In the genomic region with DNA sequence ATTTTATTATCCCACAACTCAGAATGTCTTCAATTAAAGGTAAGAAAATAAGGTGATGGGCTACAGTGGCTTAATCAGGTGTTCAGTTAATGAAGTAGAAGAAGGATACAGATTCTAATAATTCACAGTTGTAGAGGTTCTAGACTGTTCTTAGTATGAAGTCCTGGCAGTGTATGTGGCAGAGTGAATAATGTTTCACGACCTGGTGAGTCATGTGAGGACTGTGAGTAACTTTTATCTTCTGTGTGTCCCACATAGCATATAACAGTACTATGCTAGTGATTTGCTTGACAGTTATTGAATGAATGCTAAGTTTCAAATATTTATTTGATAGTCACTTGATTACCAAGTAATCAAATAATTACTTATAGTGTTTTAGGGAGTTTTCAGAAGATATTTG, we compare ENCODE assay signal across 14 cellular contexts. TPM values are rescaled to one million over a fixed set of nuclear protein-coding genes. Genes with fewer than 3 reads are reported as not detected.
DNase-seq lines count a peak whose midpoint lies in the region; TF ChIP-seq lines count a peak whose summit lies in the region.
"Had no signal": no experiment of that assay in that cellular context is flagged by ENCODE, and none has a peak within 500 bp of the region (broad histone marks: within the 10 kb centered on the region; RNA-seq: fewer than 3 reads in every experiment).

No MANE protein-coding gene starts in this region.

- no peaks in the 10 kb centered on the region for H4K20me1 ChIP-seq in osteoblast (ENCODE audit: insufficient read depth, low read length)

- CTCF ChIA-PET in activated CD4-positive, alpha-beta memory T cell treated with anti-CD3 and anti-CD28 coated beads for 36 hours (lab: Charles Lee) = interaction anchor here (0.6 kb wide), 1 partner anchor 161 kb away, joined by 3 read pairs; no protein-coding TSS in a partner anchor
- CTCF ChIA-PET in activated CD4-positive, alpha-beta memory T cell treated with anti-CD3 and anti-CD28 coated beads, Interleukin-2, amount 10 ng/mL, durations not matched to agents 7 days and 5 days (lab: Charles Lee) = interaction anchor here (1.3 kb wide), 1 partner anchor 90 kb away, joined by 3 read pairs; no protein-coding TSS in a partner anchor

- H3K4me1 ChIP-seq in osteoblast (ENCODE audit: insufficient read depth, low read length) = peaks cover 13% of the 10 kb centered on the region
- no peaks in the 10 kb centered on the region for H3K4me1 ChIP-seq in testis
- H3K4me1 ChIP-seq in prostate gland (replicated peaks) = no peaks in the 10 kb centered on the region
- H3K4me1 ChIP-seq: transverse colon had no signal

- H3K9me3 Mint-ChIP-seq in activated CD4-positive, alpha-beta memory T cell treated with anti-CD3 and anti-CD28 coated beads for 36 hours = no peaks in the 10 kb centered on the region
- H3K9me3 Mint-ChIP-seq in activated CD4-positive, alpha-beta memory T cell treated with anti-CD3 and anti-CD28 coated beads, Interleukin-2, amount 10 ng/mL, durations not matched to agents 7 days and 5 days = no peaks in the 10 kb centered on the region
- no peaks in the 10 kb centered on the region for H3K9me3 Mint-ChIP-seq in chondrocyte (ENCODE audit: low read depth)
- H3K9me3 Mint-ChIP-seq: effector memory CD8-positive, alpha-beta T cell; GM23338; immature natural killer cell had no signal

- H3K27me3 Mint-ChIP-seq in activated CD4-positive, alpha-beta memory T cell treated with anti-CD3 and anti-CD28 coated beads for 36 hours = no peaks in the 10 kb centered on the region
- H3K27me3 Mint-ChIP-seq in activated CD4-positive, alpha-beta memory T cell treated with anti-CD3 and anti-CD28 coated beads, Interleukin-2, amount 10 ng/mL, durations not matched to agents 7 days and 5 days = no peaks in the 10 kb centered on the region
- H3K27me3 Mint-ChIP-seq in chondrocyte (ENCODE audit: low read depth) = no peaks in the 10 kb centered on the region
- H3K27me3 Mint-ChIP-seq: effector memory CD8-positive, alpha-beta T cell had no signal

- H3K79me2 ChIP-seq in osteoblast (ENCODE audit: insufficient read depth, low read length) = peaks cover 10% of the 10 kb centered on the region

- peaks cover 8% of the 10 kb centered on the region for H3K36me3 Mint-ChIP-seq in activated CD4-positive, alpha-beta memory T cell treated with anti-CD3 and anti-CD28 coated beads for 36 hours
- peaks cover 39% of the 10 kb centered on the region for H3K36me3 Mint-ChIP-seq in activated CD4-positive, alpha-beta memory T cell treated with anti-CD3 and anti-CD28 coated beads, Interleukin-2, amount 10 ng/mL, durations not matched to agents 7 days and 5 days (ENCODE audit: low read depth)
- peaks cover 7% of the 10 kb centered on the region for H3K36me3 Mint-ChIP-seq in chondrocyte (ENCODE audit: low read depth)

- H3K27me3 ChIP-seq in osteoblast (ENCODE audit: insufficient read depth, low read length) (no peaks in the 10 kb centered on the region), testis (no peaks in the 10 kb centered on the region), prostate gland (replicated peaks; ENCODE audit: insufficient read depth) (no peaks in the 10 kb centered on the region)
- H3K27me3 ChIP-seq: transverse colon had no signal

- H3K9me3 ChIP-seq in osteoblast (ENCODE audit: low read depth, low read length) = no peaks in the 10 kb centered on the region
- no peaks in the 10 kb centered on the region for H3K9me3 ChIP-seq in testis
- no peaks in the 10 kb centered on the region for H3K9me3 ChIP-seq in prostate gland
- H3K9me3 ChIP-seq: transverse colon had no signal

- H3K4me3 ChIP-seq in osteoblast (ENCODE audit: insufficient read depth, low read length) = no peak overlapping the region
- no peak overlapping the region for H3K4me3 ChIP-seq in testis
- no peak overlapping the region for H3K4me3 ChIP-seq in prostate gland
- H3K4me3 ChIP-seq: GM23338, transverse colon had no signal

- no peak overlapping the region for H2AFZ ChIP-seq in osteoblast (ENCODE audit: low read length)
- H2AFZ ChIP-seq: GM23338 had no signal

- peak; percentile 29 for DNase-seq in activated CD4-positive, alpha-beta memory T cell treated with anti-CD3 and anti-CD28 coated beads for 36 hours
- no peak for DNase-seq in activated CD4-positive, alpha-beta memory T cell treated with anti-CD3 and anti-CD28 coated beads, Interleukin-2, amount 10 ng/mL, durations not matched to agents 7 days and 5 days
- DNase-seq in NCI-H226 = peak; percentile 54
- DNase-seq in chondrocyte (ENCODE audit: low spot score) = no peak
- peak; percentile 80 for DNase-seq in osteoblast (ENCODE audit: insufficient read length, low spot score, missing footprints)
- DNase-seq in testis = no peak
- no peak for DNase-seq in cardiac septum (ENCODE audit: low spot score)
- no peak for DNase-seq in prostate gland (ENCODE audit: low spot score)
- DNase-seq: effector memory CD8-positive, alpha-beta T cell; immature natural killer cell; NCI-H1048; NCI-H69; transverse colon had no signal

- intact Hi-C loops in activated CD4-positive, alpha-beta memory T cell treated with anti-CD3 and anti-CD28 coated beads for 36 hours (cut with micrococcal nuclease) = no loop called here
- intact Hi-C loops in testis (cut with DNase I; ENCODE audit: low total_unique reads) (no loop called here), cardiac septum (cut with DNase I) (no loop called here), prostate gland (cut with DNase I) (no loop called here)

- WGBS in testis, 2 donors = 29 to 58% methylated on average over 1 of the region's 1 CpG
- 16% methylated on average over 1 of the region's 1 CpG for WGBS in prostate gland

- H3K27ac ChIP-seq in osteoblast (ENCODE audit: low read depth, low read length) = peak overlapping the region; percentile 46
- no peak overlapping the region for H3K27ac ChIP-seq in testis
- no peak overlapping the region for H3K27ac ChIP-seq in prostate gland
- H3K27ac ChIP-seq: transverse colon had no signal

- peaks cover 33% of the 10 kb centered on the region for H3K36me3 ChIP-seq in osteoblast (ENCODE audit: insufficient read depth, low read length)
- no peaks in the 10 kb centered on the region for H3K36me3 ChIP-seq in testis (ENCODE audit: low read depth, missing control alignments)
- no peaks in the 10 kb centered on the region for H3K36me3 ChIP-seq in prostate gland

- no peak overlapping the region for H3K4me3 Mint-ChIP-seq in activated CD4-positive, alpha-beta memory T cell treated with anti-CD3 and anti-CD28 coated beads for 36 hours
- H3K4me3 Mint-ChIP-seq in activated CD4-positive, alpha-beta memory T cell treated with anti-CD3 and anti-CD28 coated beads, Interleukin-2, amount 10 ng/mL, durations not matched to agents 7 days and 5 days = no peak overlapping the region
- H3K4me3 Mint-ChIP-seq in chondrocyte (ENCODE audit: unreplicated experiment) = no peak overlapping the region
- H3K4me3 Mint-ChIP-seq: effector memory CD8-positive, alpha-beta T cell; GM23338; immature natural killer cell had no signal

- peak overlapping the region; percentile 28 for H3K27ac Mint-ChIP-seq in activated CD4-positive, alpha-beta memory T cell treated with anti-CD3 and anti-CD28 coated beads for 36 hours
- no peak overlapping the region for H3K27ac Mint-ChIP-seq in activated CD4-positive, alpha-beta memory T cell treated with anti-CD3 and anti-CD28 coated beads, Interleukin-2, amount 10 ng/mL, durations not matched to agents 7 days and 5 days
- H3K27ac Mint-ChIP-seq in chondrocyte (ENCODE audit: unreplicated experiment) = peak overlapping the region; percentile 30
- H3K27ac Mint-ChIP-seq: GM23338 had no signal

- POLR2A ChIA-PET in activated CD4-positive, alpha-beta memory T cell treated with anti-CD3 and anti-CD28 coated beads for 36 hours (lab: Charles Lee) = interaction anchor here (1.6 kb wide), 1 partner anchor 32 kb away, joined by 5 read pairs; a partner anchor contains a TSS
- POLR2A ChIA-PET in activated CD4-positive, alpha-beta memory T cell treated with anti-CD3 and anti-CD28 coated beads, Interleukin-2, amount 10 ng/mL, durations not matched to agents 7 days and 5 days (lab: Charles Lee) = no interaction called here

- TF ChIP-seq POLR2A in testis (IDR thresholded peaks at IDR 0.05) = no peak
- no peak for TF ChIP-seq POLR2A in prostate gland (IDR thresholded peaks at IDR 0.05)

- H3K4me2 ChIP-seq in osteoblast (ENCODE audit: insufficient read depth, low read length) = no peak overlapping the region
- H3K4me2 ChIP-seq: GM23338 had no signal

- H3K4me1 Mint-ChIP-seq in activated CD4-positive, alpha-beta memory T cell treated with anti-CD3 and anti-CD28 coated beads for 36 hours (ENCODE audit: low read depth) = peaks cover 15% of the 10 kb centered on the region
- H3K4me1 Mint-ChIP-seq in activated CD4-positive, alpha-beta memory T cell treated with anti-CD3 and anti-CD28 coated beads, Interleukin-2, amount 10 ng/mL, durations not matched to agents 7 days and 5 days = peaks cover 14% of the 10 kb centered on the region
- peaks cover 9% of the 10 kb centered on the region for H3K4me1 Mint-ChIP-seq in chondrocyte (ENCODE audit: low read depth)
- H3K4me1 Mint-ChIP-seq: GM23338 had no signal

- TF ChIP-seq CTCF in chondrocyte (IDR thresholded peaks at IDR 0.05) = no peak
- TF ChIP-seq CTCF in osteoblast (IDR thresholded peaks at IDR 0.05; ENCODE audit: extremely low read depth, low read depth, low read length) = no peak
- TF ChIP-seq CTCF in testis (IDR thresholded peaks at IDR 0.05) = no peak
- no peak for TF ChIP-seq CTCF in prostate gland (IDR thresholded peaks at IDR 0.05)

RNA-seq across cellular contexts. Expression of a gene that starts 20.0 kb away (rescaled TPM):
- under 1 TPM; 0.19 to 0.48 TPM for total RNA-seq in activated CD4-positive, alpha-beta memory T cell treated with anti-CD3 and anti-CD28 coated beads for 36 hours
- total RNA-seq in activated CD4-positive, alpha-beta memory T cell treated with anti-CD3 and anti-CD28 coated beads, Interleukin-2, amount 10 ng/mL, durations not matched to agents 7 days and 5 days = under 1 TPM; 0.35 to 0.55 TPM
- 16.5 to 23.9 TPM (median 17.0 TPM) in 3 replicates for total RNA-seq in chondrocyte
- 76.0 and 90.2 TPM in 2 replicates for total RNA-seq in osteoblast
- total RNA-seq in testis = 1 to 10 TPM; 5.8 to 8.2 TPM
- polyA plus RNA-seq in testis (ENCODE audit: insufficient read depth, low read depth, low replicate concordance) = 17.4 TPM
- 2.3 TPM for total RNA-seq in cardiac septum
- total RNA-seq in prostate gland = 1 to 10 TPM; 1.7 to 9.0 TPM

RNA-seq across cellular contexts. Expression of a gene that starts 31.6 kb away (rescaled TPM):
- 10 to 100 TPM; 59.1 to 60.2 TPM for total RNA-seq in activated CD4-positive, alpha-beta memory T cell treated with anti-CD3 and anti-CD28 coated beads for 36 hours
- total RNA-seq in activated CD4-positive, alpha-beta memory T cell treated with anti-CD3 and anti-CD28 coated beads, Interleukin-2, amount 10 ng/mL, durations not matched to agents 7 days and 5 days = 10 to 100 TPM; 63.4 to 68.1 TPM
- total RNA-seq in chondrocyte = 17.4 to 21.3 TPM (median 19.0 TPM) in 3 replicates
- total RNA-seq in osteoblast = 30.6 and 38.0 TPM in 2 replicates
- 10 to 100 TPM; 72.8 to 80.2 TPM for total RNA-seq in testis
- polyA plus RNA-seq in testis (ENCODE audit: insufficient read depth, low read depth, low replicate concordance) = 22.2 TPM
- 22.7 TPM for total RNA-seq in cardiac septum
- 10 to 100 TPM; 18.7 to 42.6 TPM for total RNA-seq in prostate gland

RNA-seq across cellular contexts. Expression of a gene that starts 36.7 kb away (rescaled TPM):
- total RNA-seq in activated CD4-positive, alpha-beta memory T cell treated with anti-CD3 and anti-CD28 coated beads for 36 hours = 100 to 1,000 TPM; 151 to 153 TPM
- 100 to 1,000 TPM; 127 to 128 TPM for total RNA-seq in activated CD4-positive, alpha-beta memory T cell treated with anti-CD3 and anti-CD28 coated beads, Interleukin-2, amount 10 ng/mL, durations not matched to agents 7 days and 5 days
- total RNA-seq in chondrocyte (97.1 to 112 TPM (median 104 TPM) in 3 replicates), osteoblast (38.4 and 41.3 TPM in 2 replicates), testis (10 to 100 TPM; 75.4 to 88.8 TPM), cardiac septum (195 TPM), prostate gland (100 to 1,000 TPM in 1 of 2 donors, 10 to 100 TPM in 1; 86.6 to 132 TPM)
- 179 TPM for polyA plus RNA-seq in testis (ENCODE audit: insufficient read depth, low read depth, low replicate concordance)

Comparison
In these comparisons a context has a peak if more than half of its experiments do, and no peak if none do; other contexts are left out.
1. DNase-seq: peak in activated CD4-positive, alpha-beta memory T cell treated with anti-CD3 and anti-CD28 coated beads for 36 hours (single experiment), NCI-H226 (single experiment) and osteoblast (single experiment); none in activated CD4-positive, alpha-beta memory T cell treated with anti-CD3 and anti-CD28 coated beads, Interleukin-2, amount 10 ng/mL, durations not matched to agents 7 days and 5 days (single experiment), chondrocyte (single experiment), testis (single experiment), cardiac septum (single experiment) and prostate gland (single experiment).